In the genomic region with DNA sequence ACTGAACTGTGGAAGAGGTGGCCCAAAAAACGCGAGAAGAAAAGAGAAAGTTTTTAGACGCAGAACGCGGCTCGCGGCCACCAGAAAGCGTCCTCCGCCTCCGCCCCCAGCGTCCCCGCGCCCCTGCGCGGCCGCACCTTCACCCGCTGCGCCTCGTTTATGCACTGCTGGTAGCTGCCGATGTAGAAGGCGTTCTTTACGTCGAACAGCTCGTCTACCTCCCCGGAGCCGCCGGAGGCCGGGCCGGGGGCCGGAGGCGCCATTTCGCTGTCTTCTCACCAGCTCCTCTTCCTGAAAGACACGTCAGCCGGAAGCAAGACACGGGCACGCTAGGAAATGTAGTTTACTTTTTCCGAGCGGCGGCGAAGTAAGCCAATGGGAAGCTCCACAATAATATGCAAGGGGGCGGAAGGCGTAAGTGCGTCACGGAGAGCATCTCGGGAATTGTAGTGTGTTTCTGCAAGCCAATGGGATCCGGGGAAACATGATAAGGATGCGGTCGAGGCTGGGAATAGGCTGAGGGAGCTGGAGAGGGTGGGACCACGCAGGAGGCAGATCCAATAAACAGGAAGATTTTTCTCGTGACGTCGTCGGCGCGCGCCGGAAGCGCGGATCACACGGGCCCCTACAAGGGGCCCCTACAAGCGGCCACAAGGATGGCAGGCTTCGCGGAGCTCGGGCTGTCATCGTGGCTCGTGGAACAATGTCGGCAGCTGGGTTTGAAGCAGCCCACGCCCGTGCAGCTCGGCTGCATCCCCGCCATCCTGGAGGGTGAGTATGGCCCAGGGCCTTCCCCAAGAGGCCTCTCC, we compare ENCODE assay signal across 8 cellular contexts. TPM values are rescaled to one million over a fixed set of nuclear protein-coding genes. Genes with fewer than 3 reads are reported as not detected.
DNase-seq lines count a peak whose midpoint lies in the region; ATAC-seq and TF ChIP-seq lines count a peak whose summit lies in the region.

TSS of gene COPE (minus strand) at position 302 of the 809 bp plus-strand sequence. CDS start at position 263, 39 bp downstream.
TSS of gene DDX49 (plus strand) at position 630 of the 809 bp plus-strand sequence. CDS start at position 657, 27 bp downstream.

- ATAC-seq in GM19035 (IDR thresholded peaks at IDR 0.05; ENCODE audit: unreplicated experiment) (peak; percentile 93), HG03354 (IDR thresholded peaks at IDR 0.05; ENCODE audit: poor library complexity, severe bottlenecking, unreplicated experiment) (peak; percentile 92)

- no peak for TF ChIP-seq CTCF in AG09319 (IDR thresholded peaks at IDR 0.05; ENCODE audit: low read depth, low read length)

- DNase-seq in AG09319 (ENCODE audit: extremely low read depth, low read depth): peak; percentile 99
- peak; percentile 99 for DNase-seq in NCI-H460 (ENCODE audit: extremely low read depth, low read depth)
- DNase-seq in activated CD4-positive, CD25-positive, alpha-beta regulatory T cell treated with anti-CD3 and anti-CD28 coated beads, Interleukin-2, amount 50 U/mL, for 72 hours: peak; percentile 93
- DNase-seq in cerebellar nuclear complex (lab: John Stamatoyannopoulos, UW): peak; percentile 97 to 99
- DNase-seq in islet precursor cell: peak; percentile 99
- DNase-seq in stimulated activated CD4-positive, alpha-beta T cell treated with anti-CD3 and anti-CD28 coated beads, Interleukin-12 subunit alpha, Interleukin-12 subunit beta, amount 100 ng/mL, for 48 hours (ENCODE audit: low read depth in 2 of 3, low spot score in 1 of 3): peak; percentile 94 to 97 (median 95)

RNA-seq across cellular contexts. Expression of gene COPE, which starts in this region (rescaled TPM):
- total RNA-seq in NCI-H460 (2014; rRNA removed; shearing (Covaris generic)): 131 and 141 TPM in 2 replicates
- polyA plus RNA-seq in NCI-H460 (2014; cell fraction: nucleus; rRNA removed): 267 and 319 TPM in 2 replicates

RNA-seq across cellular contexts. Expression of gene DDX49, which starts in this region (rescaled TPM):
- total RNA-seq in NCI-H460 (2014; rRNA removed; shearing (Covaris generic)): 38.9 and 41.5 TPM in 2 replicates
- polyA plus RNA-seq in NCI-H460 (2014; cell fraction: nucleus; rRNA removed): 58.5 and 61.9 TPM in 2 replicates

Comparison
In these comparisons a context has a peak if more than half of its experiments do, and no peak if none do; other contexts are left out.
1. Peak in every context shown above with its lines: DNase-seq and ATAC-seq.